1 cellular context compared by ENCODE assay signal in genomic region chr3:15805756-15806266, GRCh38.
TF ChIP-seq lines count a peak whose summit lies in the region.

No MANE protein-coding gene starts in this region.

TF ChIP-seq in K562, 482 proteins besides CTCF, POLR2A, EP300 and RAD21 (continued from another document and continues in another):
- TF ChIP-seq ZNF639 (CRISPR knock-in tag; conservative IDR thresholded peaks at IDR 0.05 in 1 of 2, IDR thresholded peaks at IDR 0.05 in 1 of 2) = peak in 1 of 2 experiments; percentile 38; a peak in 1 of 4 replicates
- no peak for TF ChIP-seq ZNF311 (CRISPR knock-in tag; IDR thresholded peaks at IDR 0.05)
- no peak for TF ChIP-seq RBFOX2 (IDR thresholded peaks at IDR 0.05; ENCODE audit: low read depth, low read length)
- TF ChIP-seq MYBL2 (IDR thresholded peaks at IDR 0.05; ENCODE audit: low read depth) = peak; percentile 36; the same call in 1 of the 2 replicates
- no peak for TF ChIP-seq MYBL2 (CRISPR knock-in tag; IDR thresholded peaks at IDR 0.05; ENCODE audit: borderline replicate concordance)
- no peak for TF ChIP-seq CLOCK (CRISPR knock-in tag; IDR thresholded peaks at IDR 0.05; ENCODE audit: borderline replicate concordance)
- no peak for TF ChIP-seq FOXO4 (CRISPR knock-in tag; IDR thresholded peaks at IDR 0.05)
- 0 out of 2 replicates have a peak, but pooled peaks have one; percentile 43 for TF ChIP-seq ZBTB40 (IDR thresholded peaks at IDR 0.05)
- TF ChIP-seq ZBTB40 (CRISPR knock-in tag; IDR thresholded peaks at IDR 0.05) = no peak
- no peak for TF ChIP-seq BMI1 (IDR thresholded peaks at IDR 0.05; ENCODE audit: low read length)
- TF ChIP-seq ARID1B (IDR thresholded peaks at IDR 0.05) = peak; percentile 32
- TF ChIP-seq JUND (IDR thresholded peaks at IDR 0.05; ENCODE audit: borderline replicate concordance, low read depth, low read length) = peak; percentile 50; the same call in 1 of the 2 replicates
- TF ChIP-seq JUND (tag; IDR thresholded peaks at IDR 0.05; ENCODE audit: borderline replicate concordance, low read depth, low read length) = peak; percentile 45; the same call in 1 of the 3 replicates
- TF ChIP-seq TRIM24 (IDR thresholded peaks at IDR 0.05) = no peak; a peak in 1 of 4 replicates
- TF ChIP-seq SNIP1 (IDR thresholded peaks at IDR 0.05; ENCODE audit: low read depth) = no peak
- no peak for TF ChIP-seq ZNF75A (CRISPR knock-in tag; IDR thresholded peaks at IDR 0.05)
- no peak for TF ChIP-seq CTBP1 (IDR thresholded peaks at IDR 0.05; ENCODE audit: borderline replicate concordance)
- TF ChIP-seq NR2C2 (CRISPR knock-in tag; IDR thresholded peaks at IDR 0.05) = no peak
- TF ChIP-seq NR2C2 (tag; IDR thresholded peaks at IDR 0.05) = 0 out of 2 replicates have a peak, but pooled peaks have one; percentile 24
- no peak for TF ChIP-seq KAT8 (IDR thresholded peaks at IDR 0.05; ENCODE audit: low read depth)
- peak; percentile 83 for TF ChIP-seq PRDM10 (IDR thresholded peaks at IDR 0.05; ENCODE audit: partially characterized antibody)
- no peak for TF ChIP-seq ZNF174 (CRISPR knock-in tag; IDR thresholded peaks at IDR 0.05)
- 0 out of 2 replicates have a peak, but pooled peaks have one; percentile 41 for TF ChIP-seq NFE2 (IDR thresholded peaks at IDR 0.05; ENCODE audit: low read depth)
- TF ChIP-seq VEZF1 (CRISPR knock-in tag; IDR thresholded peaks at IDR 0.05) = 0 out of 2 replicates have a peak, but pooled peaks have one; percentile 36
- no peak for TF ChIP-seq EP400 (IDR thresholded peaks at IDR 0.05)
- TF ChIP-seq RFX1 (IDR thresholded peaks at IDR 0.05) = peak; percentile 89
- TF ChIP-seq CEBPB (tag; IDR thresholded peaks at IDR 0.05) = peak; percentile 69
- TF ChIP-seq NONO (IDR thresholded peaks at IDR 0.05; ENCODE audit: low read depth in 2 of 2, low read length in 1 of 2) = no peak
- no peak for TF ChIP-seq ZNF436 (CRISPR knock-in tag; IDR thresholded peaks at IDR 0.05)
- TF ChIP-seq TEAD4 (IDR thresholded peaks at IDR 0.05; ENCODE audit: low read length) = peak; percentile 59; the same call in 1 of the 2 replicates
- TF ChIP-seq TEAD4 (CRISPR knock-in tag; IDR thresholded peaks at IDR 0.05; ENCODE audit: borderline replicate concordance) = no peak
- TF ChIP-seq ZNF518B (CRISPR knock-in tag; IDR thresholded peaks at IDR 0.05) = no peak
- no peak for TF ChIP-seq TEAD2 (tag; IDR thresholded peaks at IDR 0.05)
- TF ChIP-seq MEF2A (IDR thresholded peaks at IDR 0.05; ENCODE audit: control insufficient read depth, low read depth, low read length) = peak; percentile 80
- TF ChIP-seq PTTG1 (tag; IDR thresholded peaks at IDR 0.05; ENCODE audit: low read depth) = no peak
